ENCODE assay signal across 1 cellular context in the genomic region with DNA sequence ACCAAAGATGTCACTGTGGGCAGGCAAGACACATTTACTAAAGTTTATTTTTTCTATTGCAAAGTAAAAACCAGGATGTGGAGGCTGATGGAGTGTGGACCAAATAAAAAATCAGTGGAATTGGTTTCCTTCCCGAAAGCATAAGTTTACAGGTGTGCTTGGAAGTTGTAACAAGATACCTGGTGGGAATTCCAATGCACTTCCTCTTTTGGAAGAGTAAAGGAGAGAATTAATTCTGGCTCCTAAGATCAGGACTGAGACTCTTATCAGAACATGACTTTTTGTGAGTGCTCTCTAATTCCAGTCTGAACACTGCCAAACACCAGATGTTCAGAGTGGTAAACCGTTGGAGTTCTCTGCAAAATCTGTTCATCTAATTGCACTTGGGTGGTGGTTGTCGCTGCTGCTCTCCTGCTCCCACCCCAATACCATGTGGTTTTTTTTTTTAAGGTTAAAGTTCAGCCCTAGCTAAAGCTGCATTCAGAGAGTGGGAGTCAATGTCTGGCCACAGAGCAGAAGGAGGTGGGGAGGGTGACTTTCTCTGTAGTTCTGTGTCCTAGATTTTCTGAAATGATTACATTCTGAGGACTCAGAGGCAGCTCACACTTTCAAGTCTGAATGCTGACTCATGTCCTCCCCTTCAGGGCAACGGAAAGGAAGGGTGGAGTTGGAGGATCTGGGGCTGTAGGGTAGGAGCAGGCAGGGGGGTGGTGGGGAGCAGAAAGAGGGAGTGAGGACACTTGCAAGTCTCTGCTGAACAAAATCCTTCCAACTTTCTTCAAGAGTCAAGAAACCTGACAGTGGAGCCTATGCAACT.
A peak's percentile ranks its signal among the peaks of the same experiment; 100 is the strongest.
TF ChIP-seq lines count a peak whose summit lies in the region.

No MANE protein-coding gene starts in this region.

TF ChIP-seq in K562, 482 proteins besides CTCF, POLR2A, EP300 and RAD21 (continued from another document and continues in another):
- TF ChIP-seq, protein P1, sequence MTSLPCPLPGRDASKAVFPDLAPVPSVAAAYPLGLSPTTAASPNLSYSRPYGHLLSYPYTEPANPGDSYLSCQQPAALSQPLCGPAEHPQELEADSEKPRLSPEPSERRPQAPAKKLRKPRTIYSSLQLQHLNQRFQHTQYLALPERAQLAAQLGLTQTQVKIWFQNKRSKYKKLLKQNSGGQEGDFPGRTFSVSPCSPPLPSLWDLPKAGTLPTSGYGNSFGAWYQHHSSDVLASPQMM (CRISPR knock-in tag; IDR thresholded peaks at IDR 0.05): no peak
- TF ChIP-seq TAF7 (tag; IDR thresholded peaks at IDR 0.05) (0 out of 2 replicates have a peak, but pooled peaks have one; percentile 49), FOXJ2 (tag; IDR thresholded peaks at IDR 0.05) (peak; percentile 51; the same call in 1 of the 2 replicates), NFATC3 (IDR thresholded peaks at IDR 0.05) (no peak; the same call in 1 of the 2 replicates), TRIM24 (IDR thresholded peaks at IDR 0.05) (peak; percentile 52 to 84; a peak in 3 of 4 replicates), EP400 (IDR thresholded peaks at IDR 0.05) (peak; percentile 73; the same call in 1 of the 2 replicates), ZNF668 (CRISPR knock-in tag; IDR thresholded peaks at IDR 0.05) (no peak), BCL6 (CRISPR knock-in tag; IDR thresholded peaks at IDR 0.05) (no peak), CCAR2 (IDR thresholded peaks at IDR 0.05; ENCODE audit: low read depth, low read length) (no peak), ZFX (CRISPR knock-in tag; IDR thresholded peaks at IDR 0.05) (no peak), ZNF347 (CRISPR knock-in tag; IDR thresholded peaks at IDR 0.05; ENCODE audit: low read depth) (no peak), ZNF785 (CRISPR knock-in tag; IDR thresholded peaks at IDR 0.05) (no peak), ZBED1 (IDR thresholded peaks at IDR 0.05) (no peak; the same call in 1 of the 2 replicates), MTA3 (IDR thresholded peaks at IDR 0.05; ENCODE audit: borderline replicate concordance) (peak; percentile 68), ZNF408 (CRISPR knock-in tag; IDR thresholded peaks at IDR 0.05; ENCODE audit: low read depth) (no peak), HNRNPUL1 (IDR thresholded peaks at IDR 0.05; ENCODE audit: low read length) (no peak), TAF1 (IDR thresholded peaks at IDR 0.05; ENCODE audit: control insufficient read depth, extremely low read depth, insufficient read depth, low read length, severe bottlenecking) (no peak), BMI1 (IDR thresholded peaks at IDR 0.05; ENCODE audit: low read length) (no peak), ZC3H8 (IDR thresholded peaks at IDR 0.05) (no peak), ZNF696 (CRISPR knock-in tag; conservative IDR thresholded peaks at IDR 0.05) (no peak), RCOR1 (IDR thresholded peaks at IDR 0.05; ENCODE audit: borderline replicate concordance in 1 of 2, low read depth in 2 of 2, low read length in 2 of 2) (peak; percentile 74 to 90; a peak in 3 of 4 replicates), PTRF (tag; IDR thresholded peaks at IDR 0.05) (no peak), ZFP1 (CRISPR knock-in tag; IDR thresholded peaks at IDR 0.05) (no peak), HMGN3 (IDR thresholded peaks at IDR 0.05; ENCODE audit: borderline replicate concordance, extremely low read depth, insufficient read length, low read depth, low read length) (no peak), POLR2G (IDR thresholded peaks at IDR 0.05; ENCODE audit: low read depth, low read length) (no peak), CHD2 (IDR thresholded peaks at IDR 0.05; ENCODE audit: low read depth, low read length) (no peak), KLF6 (CRISPR knock-in tag; IDR thresholded peaks at IDR 0.05; ENCODE audit: borderline replicate concordance) (no peak), SPI1 (IDR thresholded peaks at IDR 0.05; ENCODE audit: borderline replicate concordance, low read depth, low read length) (peak; percentile 97), HDGF (IDR thresholded peaks at IDR 0.05) (no peak), KLF10 (CRISPR knock-in tag; IDR thresholded peaks at IDR 0.05) (no peak), DMBX1 (CRISPR knock-in tag; IDR thresholded peaks at IDR 0.05; ENCODE audit: borderline replicate concordance) (no peak), ZNF282 (CRISPR knock-in tag; IDR thresholded peaks at IDR 0.05) (no peak), ZNF316 (IDR thresholded peaks at IDR 0.05) (peak; percentile 99), KLF13 (tag; IDR thresholded peaks at IDR 0.05; ENCODE audit: borderline replicate concordance, low read depth) (no peak)
- TF ChIP-seq, protein P2, sequence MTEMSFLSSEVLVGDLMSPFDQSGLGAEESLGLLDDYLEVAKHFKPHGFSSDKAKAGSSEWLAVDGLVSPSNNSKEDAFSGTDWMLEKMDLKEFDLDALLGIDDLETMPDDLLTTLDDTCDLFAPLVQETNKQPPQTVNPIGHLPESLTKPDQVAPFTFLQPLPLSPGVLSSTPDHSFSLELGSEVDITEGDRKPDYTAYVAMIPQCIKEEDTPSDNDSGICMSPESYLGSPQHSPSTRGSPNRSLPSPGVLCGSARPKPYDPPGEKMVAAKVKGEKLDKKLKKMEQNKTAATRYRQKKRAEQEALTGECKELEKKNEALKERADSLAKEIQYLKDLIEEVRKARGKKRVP (CRISPR knock-in tag; IDR thresholded peaks at IDR 0.05): no peak
- TF ChIP-seq, protein P3, sequence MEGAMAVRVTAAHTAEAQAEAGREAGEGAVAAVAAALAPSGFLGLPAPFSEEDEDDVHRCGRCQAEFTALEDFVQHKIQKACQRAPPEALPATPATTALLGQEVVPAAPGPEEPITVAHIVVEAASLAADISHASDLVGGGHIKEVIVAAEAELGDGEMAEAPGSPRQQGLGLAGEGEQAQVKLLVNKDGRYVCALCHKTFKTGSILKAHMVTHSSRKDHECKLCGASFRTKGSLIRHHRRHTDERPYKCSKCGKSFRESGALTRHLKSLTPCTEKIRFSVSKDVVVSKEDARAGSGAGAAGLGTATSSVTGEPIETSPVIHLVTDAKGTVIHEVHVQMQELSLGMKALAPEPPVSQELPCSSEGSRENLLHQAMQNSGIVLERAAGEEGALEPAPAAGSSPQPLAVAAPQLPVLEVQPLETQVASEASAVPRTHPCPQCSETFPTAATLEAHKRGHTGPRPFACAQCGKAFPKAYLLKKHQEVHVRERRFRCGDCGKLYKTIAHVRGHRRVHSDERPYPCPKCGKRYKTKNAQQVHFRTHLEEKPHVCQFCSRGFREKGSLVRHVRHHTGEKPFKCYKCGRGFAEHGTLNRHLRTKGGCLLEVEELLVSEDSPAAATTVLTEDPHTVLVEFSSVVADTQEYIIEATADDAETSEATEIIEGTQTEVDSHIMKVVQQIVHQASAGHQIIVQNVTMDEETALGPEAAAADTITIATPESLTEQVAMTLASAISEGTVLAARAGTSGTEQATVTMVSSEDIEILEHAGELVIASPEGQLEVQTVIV (CRISPR knock-in tag; IDR thresholded peaks at IDR 0.05; ENCODE audit: borderline replicate concordance): no peak
- TF ChIP-seq, protein P4, sequence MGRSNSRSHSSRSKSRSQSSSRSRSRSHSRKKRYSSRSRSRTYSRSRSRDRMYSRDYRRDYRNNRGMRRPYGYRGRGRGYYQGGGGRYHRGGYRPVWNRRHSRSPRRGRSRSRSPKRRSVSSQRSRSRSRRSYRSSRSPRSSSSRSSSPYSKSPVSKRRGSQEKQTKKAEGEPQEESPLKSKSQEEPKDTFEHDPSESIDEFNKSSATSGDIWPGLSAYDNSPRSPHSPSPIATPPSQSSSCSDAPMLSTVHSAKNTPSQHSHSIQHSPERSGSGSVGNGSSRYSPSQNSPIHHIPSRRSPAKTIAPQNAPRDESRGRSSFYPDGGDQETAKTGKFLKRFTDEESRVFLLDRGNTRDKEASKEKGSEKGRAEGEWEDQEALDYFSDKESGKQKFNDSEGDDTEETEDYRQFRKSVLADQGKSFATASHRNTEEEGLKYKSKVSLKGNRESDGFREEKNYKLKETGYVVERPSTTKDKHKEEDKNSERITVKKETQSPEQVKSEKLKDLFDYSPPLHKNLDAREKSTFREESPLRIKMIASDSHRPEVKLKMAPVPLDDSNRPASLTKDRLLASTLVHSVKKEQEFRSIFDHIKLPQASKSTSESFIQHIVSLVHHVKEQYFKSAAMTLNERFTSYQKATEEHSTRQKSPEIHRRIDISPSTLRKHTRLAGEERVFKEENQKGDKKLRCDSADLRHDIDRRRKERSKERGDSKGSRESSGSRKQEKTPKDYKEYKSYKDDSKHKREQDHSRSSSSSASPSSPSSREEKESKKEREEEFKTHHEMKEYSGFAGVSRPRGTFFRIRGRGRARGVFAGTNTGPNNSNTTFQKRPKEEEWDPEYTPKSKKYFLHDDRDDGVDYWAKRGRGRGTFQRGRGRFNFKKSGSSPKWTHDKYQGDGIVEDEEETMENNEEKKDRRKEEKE (IDR thresholded peaks at IDR 0.05; ENCODE audit: borderline replicate concordance in 1 of 2, control insufficient read depth in 1 of 2, low read depth in 2 of 2, low read length in 1 of 2): 0 out of 4 replicates have a peak, but pooled peaks of 1 of the 2 experiments have one; percentile 41
- TF ChIP-seq, protein P5, sequence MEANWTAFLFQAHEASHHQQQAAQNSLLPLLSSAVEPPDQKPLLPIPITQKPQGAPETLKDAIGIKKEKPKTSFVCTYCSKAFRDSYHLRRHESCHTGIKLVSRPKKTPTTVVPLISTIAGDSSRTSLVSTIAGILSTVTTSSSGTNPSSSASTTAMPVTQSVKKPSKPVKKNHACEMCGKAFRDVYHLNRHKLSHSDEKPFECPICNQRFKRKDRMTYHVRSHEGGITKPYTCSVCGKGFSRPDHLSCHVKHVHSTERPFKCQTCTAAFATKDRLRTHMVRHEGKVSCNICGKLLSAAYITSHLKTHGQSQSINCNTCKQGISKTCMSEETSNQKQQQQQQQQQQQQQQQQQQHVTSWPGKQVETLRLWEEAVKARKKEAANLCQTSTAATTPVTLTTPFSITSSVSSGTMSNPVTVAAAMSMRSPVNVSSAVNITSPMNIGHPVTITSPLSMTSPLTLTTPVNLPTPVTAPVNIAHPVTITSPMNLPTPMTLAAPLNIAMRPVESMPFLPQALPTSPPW (CRISPR knock-in tag; IDR thresholded peaks at IDR 0.05): peak; percentile 95
- TF ChIP-seq, protein P6, sequence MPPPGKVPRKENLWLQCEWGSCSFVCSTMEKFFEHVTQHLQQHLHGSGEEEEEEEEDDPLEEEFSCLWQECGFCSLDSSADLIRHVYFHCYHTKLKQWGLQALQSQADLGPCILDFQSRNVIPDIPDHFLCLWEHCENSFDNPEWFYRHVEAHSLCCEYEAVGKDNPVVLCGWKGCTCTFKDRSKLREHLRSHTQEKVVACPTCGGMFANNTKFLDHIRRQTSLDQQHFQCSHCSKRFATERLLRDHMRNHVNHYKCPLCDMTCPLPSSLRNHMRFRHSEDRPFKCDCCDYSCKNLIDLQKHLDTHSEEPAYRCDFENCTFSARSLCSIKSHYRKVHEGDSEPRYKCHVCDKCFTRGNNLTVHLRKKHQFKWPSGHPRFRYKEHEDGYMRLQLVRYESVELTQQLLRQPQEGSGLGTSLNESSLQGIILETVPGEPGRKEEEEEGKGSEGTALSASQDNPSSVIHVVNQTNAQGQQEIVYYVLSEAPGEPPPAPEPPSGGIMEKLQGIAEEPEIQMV (tag; conservative IDR thresholded peaks at IDR 0.05; ENCODE audit: low read depth): no peak
- TF ChIP-seq, protein P7, sequence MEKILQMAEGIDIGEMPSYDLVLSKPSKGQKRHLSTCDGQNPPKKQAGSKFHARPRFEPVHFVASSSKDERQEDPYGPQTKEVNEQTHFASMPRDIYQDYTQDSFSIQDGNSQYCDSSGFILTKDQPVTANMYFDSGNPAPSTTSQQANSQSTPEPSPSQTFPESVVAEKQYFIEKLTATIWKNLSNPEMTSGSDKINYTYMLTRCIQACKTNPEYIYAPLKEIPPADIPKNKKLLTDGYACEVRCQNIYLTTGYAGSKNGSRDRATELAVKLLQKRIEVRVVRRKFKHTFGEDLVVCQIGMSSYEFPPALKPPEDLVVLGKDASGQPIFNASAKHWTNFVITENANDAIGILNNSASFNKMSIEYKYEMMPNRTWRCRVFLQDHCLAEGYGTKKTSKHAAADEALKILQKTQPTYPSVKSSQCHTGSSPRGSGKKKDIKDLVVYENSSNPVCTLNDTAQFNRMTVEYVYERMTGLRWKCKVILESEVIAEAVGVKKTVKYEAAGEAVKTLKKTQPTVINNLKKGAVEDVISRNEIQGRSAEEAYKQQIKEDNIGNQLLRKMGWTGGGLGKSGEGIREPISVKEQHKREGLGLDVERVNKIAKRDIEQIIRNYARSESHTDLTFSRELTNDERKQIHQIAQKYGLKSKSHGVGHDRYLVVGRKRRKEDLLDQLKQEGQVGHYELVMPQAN (IDR thresholded peaks at IDR 0.05; ENCODE audit: borderline replicate concordance): no peak
- TF ChIP-seq, protein P8, sequence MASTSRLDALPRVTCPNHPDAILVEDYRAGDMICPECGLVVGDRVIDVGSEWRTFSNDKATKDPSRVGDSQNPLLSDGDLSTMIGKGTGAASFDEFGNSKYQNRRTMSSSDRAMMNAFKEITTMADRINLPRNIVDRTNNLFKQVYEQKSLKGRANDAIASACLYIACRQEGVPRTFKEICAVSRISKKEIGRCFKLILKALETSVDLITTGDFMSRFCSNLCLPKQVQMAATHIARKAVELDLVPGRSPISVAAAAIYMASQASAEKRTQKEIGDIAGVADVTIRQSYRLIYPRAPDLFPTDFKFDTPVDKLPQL (IDR thresholded peaks at IDR 0.05; ENCODE audit: extremely low read depth, insufficient read length): no peak
- TF ChIP-seq, protein P9, sequence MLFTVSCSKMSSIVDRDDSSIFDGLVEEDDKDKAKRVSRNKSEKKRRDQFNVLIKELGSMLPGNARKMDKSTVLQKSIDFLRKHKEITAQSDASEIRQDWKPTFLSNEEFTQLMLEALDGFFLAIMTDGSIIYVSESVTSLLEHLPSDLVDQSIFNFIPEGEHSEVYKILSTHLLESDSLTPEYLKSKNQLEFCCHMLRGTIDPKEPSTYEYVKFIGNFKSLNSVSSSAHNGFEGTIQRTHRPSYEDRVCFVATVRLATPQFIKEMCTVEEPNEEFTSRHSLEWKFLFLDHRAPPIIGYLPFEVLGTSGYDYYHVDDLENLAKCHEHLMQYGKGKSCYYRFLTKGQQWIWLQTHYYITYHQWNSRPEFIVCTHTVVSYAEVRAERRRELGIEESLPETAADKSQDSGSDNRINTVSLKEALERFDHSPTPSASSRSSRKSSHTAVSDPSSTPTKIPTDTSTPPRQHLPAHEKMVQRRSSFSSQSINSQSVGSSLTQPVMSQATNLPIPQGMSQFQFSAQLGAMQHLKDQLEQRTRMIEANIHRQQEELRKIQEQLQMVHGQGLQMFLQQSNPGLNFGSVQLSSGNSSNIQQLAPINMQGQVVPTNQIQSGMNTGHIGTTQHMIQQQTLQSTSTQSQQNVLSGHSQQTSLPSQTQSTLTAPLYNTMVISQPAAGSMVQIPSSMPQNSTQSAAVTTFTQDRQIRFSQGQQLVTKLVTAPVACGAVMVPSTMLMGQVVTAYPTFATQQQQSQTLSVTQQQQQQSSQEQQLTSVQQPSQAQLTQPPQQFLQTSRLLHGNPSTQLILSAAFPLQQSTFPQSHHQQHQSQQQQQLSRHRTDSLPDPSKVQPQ (CRISPR knock-in tag; IDR thresholded peaks at IDR 0.05; ENCODE audit: borderline replicate concordance): no peak
- TF ChIP-seq, protein P10, sequence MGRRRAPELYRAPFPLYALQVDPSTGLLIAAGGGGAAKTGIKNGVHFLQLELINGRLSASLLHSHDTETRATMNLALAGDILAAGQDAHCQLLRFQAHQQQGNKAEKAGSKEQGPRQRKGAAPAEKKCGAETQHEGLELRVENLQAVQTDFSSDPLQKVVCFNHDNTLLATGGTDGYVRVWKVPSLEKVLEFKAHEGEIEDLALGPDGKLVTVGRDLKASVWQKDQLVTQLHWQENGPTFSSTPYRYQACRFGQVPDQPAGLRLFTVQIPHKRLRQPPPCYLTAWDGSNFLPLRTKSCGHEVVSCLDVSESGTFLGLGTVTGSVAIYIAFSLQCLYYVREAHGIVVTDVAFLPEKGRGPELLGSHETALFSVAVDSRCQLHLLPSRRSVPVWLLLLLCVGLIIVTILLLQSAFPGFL (CRISPR knock-in tag; IDR thresholded peaks at IDR 0.05): no peak
